8 cellular contexts compared by ENCODE assay signal in genomic region chr7:151351027-151351426, GRCh38. TPM values are rescaled to one million over a fixed set of nuclear protein-coding genes. Genes with fewer than 3 reads are reported as not detected.
DNase-seq lines count a peak whose midpoint lies in the region; ATAC-seq lines count a peak whose summit lies in the region.

No MANE protein-coding gene starts in this region.

- no peaks in the 10 kb centered on the region for H3K27me3 ChIP-seq in effector memory CD4-positive, alpha-beta T cell (replicated peaks; ENCODE audit: control insufficient read depth, insufficient read depth, low read length, poor library complexity, severe bottlenecking)

- no peaks in the 10 kb centered on the region for H3K9me3 Mint-ChIP-seq in T-cell

- ATAC-seq in T-cell (replicated peaks in 1 of 4) = no peak
- ATAC-seq in GM21723 (IDR thresholded peaks at IDR 0.05; ENCODE audit: unreplicated experiment) = no peak

- CTCF ChIA-PET in T-cell (lab: Charles Lee) = interaction anchor here (0.8 to 5.7 kb wide), 11 partner anchors 8 to 407 kb away, joined by 3 to 59 read pairs (median 7); partner anchors contain the start of gene NUB1 (in 1 of the 2)

- peak; percentile 7 for DNase-seq in NCI-H2171 treated with DMSO at 0.1 percent for 48 hours (lab: John Stamatoyannopoulos, UW)
- DNase-seq in NCI-H2171 (lab: John Stamatoyannopoulos, UW) = no peak
- peak in 2 of 34 experiments; percentile 20 to 26 for DNase-seq in T-cell
- DNase-seq in effector memory CD4-positive, alpha-beta T cell = no peak
- DNase-seq in stimulated activated CD8-positive, alpha-beta memory T cell treated with anti-CD3 and anti-CD28 coated beads, Interleukin-2, amount 100 ng/mL, for 48 hours (ENCODE audit: low read depth in 2 of 2) = peak; percentile 49 to 55
- no peak for DNase-seq in NCI-H526 treated with DMSO at 0.1 percent for 48 hours (lab: John Stamatoyannopoulos, UW)
- no peak for DNase-seq in NCI-H226

- H3K36me3 Mint-ChIP-seq in T-cell = peaks cover 44% of the 10 kb centered on the region

- H3K27ac ChIP-seq in effector memory CD4-positive, alpha-beta T cell (ENCODE audit: insufficient read depth, low read length, poor library complexity, severe bottlenecking) = peak overlapping the region; percentile 86

- peak overlapping the region; percentile 86 to 91 for H3K27ac Mint-ChIP-seq in T-cell

- no peaks in the 10 kb centered on the region for H3K9me3 ChIP-seq in effector memory CD4-positive, alpha-beta T cell (ENCODE audit: control insufficient read depth, low read length)

- peaks cover 47% of the 10 kb centered on the region for H3K36me3 ChIP-seq in effector memory CD4-positive, alpha-beta T cell (ENCODE audit: control insufficient read depth, insufficient read depth, low read length)

- peaks cover 30% of the 10 kb centered on the region for H3K4me1 ChIP-seq in effector memory CD4-positive, alpha-beta T cell (ENCODE audit: control insufficient read depth, insufficient read depth, low read length, poor library complexity, severe bottlenecking)

- peaks cover 56 to 65% (median 61%) of the 10 kb centered on the region in 3 donors for H3K4me1 Mint-ChIP-seq in T-cell

- H3K4me3 ChIP-seq in effector memory CD4-positive, alpha-beta T cell (ENCODE audit: insufficient read depth, low read depth, low read length, poor library complexity, severe bottlenecking) = no peak overlapping the region

- H3K4me3 Mint-ChIP-seq in T-cell = peak overlapping the region; percentile 17 to 78 (median 60)

- no peaks in the 10 kb centered on the region for H3K27me3 Mint-ChIP-seq in T-cell

- POLR2A ChIA-PET in T-cell (lab: Charles Lee) = interaction anchor here in 1 of 2 donors (0.6 kb wide), 1 partner anchor 380 kb away, joined by 3 read pairs; no protein-coding TSS in a partner anchor

RNA-seq across cellular contexts. Expression of gene NUB1, which starts 9.4 kb away (rescaled TPM):
- 10 to 100 TPM; 77.4 to 98.9 (median 87.7) TPM for total RNA-seq in T-cell

RNA-seq across cellular contexts. Expression of gene WDR86, which starts 58.8 kb away (rescaled TPM):
- 10 to 100 TPM in 3 of 5 donors, 1 to 10 TPM in 2; 3.1 to 26.0 (median 10.1) TPM for total RNA-seq in T-cell

Comparison
In these comparisons a context has a peak if more than half of its experiments do, and no peak if none do; other contexts are left out.
1. DNase-seq: peak in NCI-H2171 treated with DMSO at 0.1 percent for 48 hours (single experiment) and stimulated activated CD8-positive, alpha-beta memory T cell treated with anti-CD3 and anti-CD28 coated beads, Interleukin-2, amount 100 ng/mL, for 48 hours (2 of 2); none in NCI-H2171 (single experiment), effector memory CD4-positive, alpha-beta T cell (0 of 3), NCI-H526 treated with DMSO at 0.1 percent for 48 hours (single experiment) and NCI-H226 (single experiment).